Comparison of ENCODE assay signal across 1 cellular context in genomic region chr16:20853981-20854620, GRCh38.
TF ChIP-seq lines count a peak whose summit lies in the region.

No MANE protein-coding gene starts in this region.

TF ChIP-seq in A549, 52 proteins besides CTCF, POLR2A, EP300 and RAD21 (continued from another document):
- no peak for TF ChIP-seq JUNB (IDR thresholded peaks at IDR 0.05)
